In genomic region chr4:61211781-61212180, GRCh38 we compare ENCODE assay signal across 28 cellular contexts. TPM values are rescaled to one million over a fixed set of nuclear protein-coding genes. Genes with fewer than 3 reads are reported as not detected.
DNase-seq lines count a peak whose midpoint lies in the region; ATAC-seq and TF ChIP-seq lines count a peak whose summit lies in the region.
"Had no signal": no experiment of that assay in that cellular context is flagged by ENCODE, and none has a peak within 500 bp of the region (broad histone marks: within the 10 kb centered on the region; RNA-seq: fewer than 3 reads in every experiment).

No MANE protein-coding gene starts in this region.

- H3K9ac ChIP-seq in neural progenitor cell: no peak overlapping the region

- DNase-seq in NCI-H748 (lab: John Stamatoyannopoulos, UW; ENCODE audit: unreplicated experiment) (peak; percentile 6), NCI-H748 treated with DMSO at 0.1 percent for 48 hours (lab: John Stamatoyannopoulos, UW) (no peak), cerebellar cortex (ENCODE audit: low spot score) (peak; percentile 61), neural progenitor cell (ENCODE audit: low spot score) (no peak), NCI-H1694 treated with DMSO at 0.1 percent for 48 hours (lab: John Stamatoyannopoulos, UW) (no peak), transverse colon (no peak), Right ventricle myocardium superior (no peak), GM10248 (ENCODE audit: extremely low spot score) (no peak)
- DNase-seq: Caco-2; CD8-positive, alpha-beta T cell; DMS 273 treated with DMSO at 0.1 percent for 48 hours; DMS79; EL; GF-D8; H9; HFFc6; KBM-7; MV-4-11; NCI-H1694; NCI-H2081 treated with DMSO at 0.1 percent for 48 hours; NCI-H2171; NCI-H226; NCI-H524; RPMI8226; SHP77 treated with DMSO at 0.1 percent for 48 hours had no signal

- no peak overlapping the region for H3K27ac ChIP-seq in neural progenitor cell
- no peak overlapping the region for H3K27ac ChIP-seq in transverse colon
- H3K27ac ChIP-seq: 22Rv1, C4-2B had no signal

- H3K79me2 ChIP-seq in neural progenitor cell (ENCODE audit: low read depth): peaks cover 96% of the 10 kb centered on the region

- H3K27ac Mint-ChIP-seq in neural progenitor cell: peak overlapping the region; percentile 86
- H3K27ac Mint-ChIP-seq: B cell; CD8-positive, alpha-beta T cell; HFFc6 had no signal

- no peak for TF ChIP-seq EP300 in transverse colon (IDR thresholded peaks at IDR 0.05; ENCODE audit: low read depth)

- TF ChIP-seq CTCF in neural progenitor cell (IDR thresholded peaks at IDR 0.05) (no peak), transverse colon (IDR thresholded peaks at IDR 0.05) (no peak), GM10248 (IDR thresholded peaks at IDR 0.05; ENCODE audit: control extremely low read depth, extremely low read depth, low read depth, missing control alignments) (no peak)

- peak overlapping the region; percentile 75 for H3K4me2 ChIP-seq in neural progenitor cell

- H3K9me3 Mint-ChIP-seq in neural progenitor cell: peaks cover 22% of the 10 kb centered on the region

- H3K4me3 Mint-ChIP-seq in neural progenitor cell: no peak overlapping the region
- H3K4me3 Mint-ChIP-seq: B cell; CD8-positive, alpha-beta T cell; H9; HFFc6 had no signal

- in situ Hi-C loops in transverse colon (cut with MboI; ENCODE audit: low pct_ligation_motif_present in 1 of 4, low pct_unique_long_range_greater_than_20kb in 1 of 4, low sequenced_read_pairs in 3 of 4): no loop called here

- H3K27me3 Mint-ChIP-seq in neural progenitor cell (ENCODE audit: insufficient read depth, low read depth): no peaks in the 10 kb centered on the region
- H3K27me3 Mint-ChIP-seq: B cell had no signal

- H3K27me3 ChIP-seq in neural progenitor cell (no peaks in the 10 kb centered on the region), transverse colon (no peaks in the 10 kb centered on the region)

- POLR2A ChIA-PET in GM10248 (lab: Yijun Ruan, JAX): no interaction called here

- peaks cover 47% of the 10 kb centered on the region for H3K4me1 Mint-ChIP-seq in neural progenitor cell
- H3K4me1 Mint-ChIP-seq: B cell had no signal

- H3K36me3 ChIP-seq in neural progenitor cell (no peaks in the 10 kb centered on the region), transverse colon (no peaks in the 10 kb centered on the region)

- H3K9me3 ChIP-seq in neural progenitor cell (ENCODE audit: low read depth): no peaks in the 10 kb centered on the region
- no peaks in the 10 kb centered on the region for H3K9me3 ChIP-seq in transverse colon
- H3K9me3 ChIP-seq: Caco-2 had no signal

- WGBS in transverse colon (ENCODE audit: low coverage in 1 of 2), 2 donors: 57 to 69% methylated on average over 1 of the region's 1 CpG

- no peak for TF ChIP-seq POLR2A in transverse colon (IDR thresholded peaks at IDR 0.05)

- H3K4me3 ChIP-seq in neural progenitor cell (no peak overlapping the region), transverse colon (no peak overlapping the region)

- no peak overlapping the region for H2AFZ ChIP-seq in neural progenitor cell (replicated peaks)

- H3K4me1 ChIP-seq in neural progenitor cell: peaks cover 28% of the 10 kb centered on the region
- H3K4me1 ChIP-seq in transverse colon: no peaks in the 10 kb centered on the region

- CTCF ChIA-PET in GM10248 (lab: Yijun Ruan, JAX): no interaction called here

- intact Hi-C loops in transverse colon (cut with DNase I; ENCODE audit: low total_unique reads): no loop called here
- intact Hi-C loops in Right ventricle myocardium superior (cut with DNase I): no loop called here

- H3F3A ChIP-seq in neural progenitor cell (ENCODE audit: low read depth): peaks cover 7% of the 10 kb centered on the region

- ATAC-seq in Right ventricle myocardium superior (ENCODE audit: poor library complexity): no peak
- ATAC-seq: CD8-positive, alpha-beta T cell had no signal

- peaks cover 82% of the 10 kb centered on the region for H4K20me1 ChIP-seq in neural progenitor cell (ENCODE audit: low read depth)

- H3K36me3 Mint-ChIP-seq in neural progenitor cell: peaks cover 30% of the 10 kb centered on the region
- H3K36me3 Mint-ChIP-seq: CD8-positive, alpha-beta T cell had no signal

RNA-seq across cellular contexts. Expression of gene ADGRL3, which starts 11.7 kb away (rescaled TPM):
- total RNA-seq in neural progenitor cell (ENCODE audit: low replicate concordance) (70.0 and 93.6 TPM in 2 replicates), transverse colon (1 to 10 TPM; 2.2 to 10.0 (median 4.6) TPM), Right ventricle myocardium superior (3.0 TPM)
- total RNA-seq: B cell; CD8-positive, alpha-beta T cell; HFFc6 had no signal

Comparison
In these comparisons a context has a peak if more than half of its experiments do, and no peak if none do; other contexts are left out.
1. DNase-seq: peak in NCI-H748 (single experiment) and cerebellar cortex (single experiment); none in NCI-H748 treated with DMSO at 0.1 percent for 48 hours (single experiment), neural progenitor cell (single experiment), NCI-H1694 treated with DMSO at 0.1 percent for 48 hours (single experiment), transverse colon (single experiment), Right ventricle myocardium superior (single experiment) and GM10248 (single experiment).